In genomic region chr4:110487873-110488272, GRCh38 we compare ENCODE assay signal across 1 cellular context.
TF ChIP-seq lines count a peak whose summit lies in the region.

No MANE protein-coding gene starts in this region.

TF ChIP-seq in WTC11, 78 proteins besides CTCF, POLR2A, EP300 and RAD21 (continued from another document):
- no peak for TF ChIP-seq FOXP1 (CRISPR knock-in tag; IDR thresholded peaks at IDR 0.05; ENCODE audit: borderline replicate concordance)
- no peak for TF ChIP-seq OVOL2 (CRISPR knock-in tag; IDR thresholded peaks at IDR 0.05; ENCODE audit: borderline replicate concordance)
- no peak for TF ChIP-seq ZNF263 (CRISPR knock-in tag; IDR thresholded peaks at IDR 0.05; ENCODE audit: low read depth)
- no peak for TF ChIP-seq ARID4B (CRISPR knock-in tag; IDR thresholded peaks at IDR 0.05; ENCODE audit: borderline replicate concordance)
- no peak for TF ChIP-seq NR2C2 (CRISPR knock-in tag; IDR thresholded peaks at IDR 0.05)
- TF ChIP-seq ZNF423 (CRISPR knock-in tag; IDR thresholded peaks at IDR 0.05): no peak
